In the genomic region with DNA sequence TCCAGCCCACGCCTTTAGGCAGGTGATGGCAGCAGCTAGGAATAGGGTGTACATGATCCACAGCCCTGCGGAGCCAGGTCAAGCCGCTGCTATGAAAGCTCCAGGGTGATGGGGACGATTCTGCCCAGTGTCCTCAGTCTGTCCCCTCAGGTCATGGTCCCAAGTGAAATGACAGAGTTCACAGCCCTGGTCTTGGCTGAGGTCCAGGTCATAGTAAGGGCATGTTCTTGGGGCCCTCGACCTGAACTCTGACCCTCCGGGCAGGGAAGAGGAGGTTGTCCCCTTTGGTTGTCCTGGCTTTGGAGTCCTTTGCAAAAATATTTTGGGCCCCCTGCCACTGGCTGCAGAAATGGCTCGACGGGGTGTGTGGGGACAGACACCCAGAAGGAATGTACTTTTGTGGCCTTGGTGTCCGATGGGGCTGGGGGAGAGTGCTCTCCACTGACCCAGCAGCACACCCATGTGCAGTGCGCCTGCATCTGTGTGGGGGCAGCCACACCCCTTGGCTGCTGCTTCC, we compare ENCODE assay signal across 18 cellular contexts. TPM values are rescaled to one million over a fixed set of nuclear protein-coding genes. Genes with fewer than 3 reads are reported as not detected.
DNase-seq lines count a peak whose midpoint lies in the region; ATAC-seq lines count a peak whose summit lies in the region.
"Had no signal": no experiment of that assay in that cellular context is flagged by ENCODE, and none has a peak within 500 bp of the region (broad histone marks: within the 10 kb centered on the region; RNA-seq: fewer than 3 reads in every experiment).

No MANE protein-coding gene starts in this region.

- H3K4ac ChIP-seq in mesendoderm (ENCODE audit: low read depth, low read length), result no peak overlapping the region

- no peak overlapping the region for H3K23ac ChIP-seq in mesendoderm (ENCODE audit: low read length)

- no peak overlapping the region for H3K4me2 ChIP-seq in mesendoderm (ENCODE audit: low read length)
- H3K4me2 ChIP-seq: KMS-11 had no signal

- peaks cover under 1% of the 10 kb centered on the region for H3K27me3 Mint-ChIP-seq in stimulated activated memory B cell treated with anti-CD40 and anti-IgM and Interleukin-4, amounts not matched to agents 10 μg/mL and 1 μg/mL and 100 μg/mL, for 72 hours
- H3K27me3 Mint-ChIP-seq: CD4-positive, CD25-positive, alpha-beta regulatory T cell had no signal

- H3K4me1 Mint-ChIP-seq in stimulated activated memory B cell treated with anti-CD40 and anti-IgM and Interleukin-4, amounts not matched to agents 10 μg/mL and 1 μg/mL and 100 μg/mL, for 72 hours, result no peaks in the 10 kb centered on the region
- H3K4me1 Mint-ChIP-seq: CD4-positive, CD25-positive, alpha-beta regulatory T cell had no signal

- peaks cover 5% of the 10 kb centered on the region for H3K36me3 Mint-ChIP-seq in stimulated activated memory B cell treated with anti-CD40 and anti-IgM and Interleukin-4, amounts not matched to agents 10 μg/mL and 1 μg/mL and 100 μg/mL, for 72 hours
- H3K36me3 Mint-ChIP-seq: CD4-positive, CD25-positive, alpha-beta regulatory T cell had no signal

- no peaks in the 10 kb centered on the region for H3K9me3 ChIP-seq in HUES48 (ENCODE audit: control insufficient read depth, insufficient read depth, low read length)

- H4K8ac ChIP-seq in mesendoderm (ENCODE audit: low read depth, low read length), result no peak overlapping the region

- no CpG with 5 or more reads among the region's 10 CpGs for WGBS in mesendoderm (ENCODE audit: extremely low coverage, insufficient coverage, low lambda C conversion rate)

- H3K36me3 ChIP-seq in HUES48 (ENCODE audit: control insufficient read depth, insufficient read depth, low read length) (peaks cover 19% of the 10 kb centered on the region), mesendoderm (ENCODE audit: control insufficient read depth, insufficient read depth, low read length) (no peaks in the 10 kb centered on the region)

- no peak overlapping the region for H4K5ac ChIP-seq in mesendoderm (ENCODE audit: low read length)

- peak; percentile 10 for ATAC-seq in stimulated activated memory B cell treated with anti-CD40 and anti-IgM and Interleukin-4, amounts not matched to agents 10 μg/mL and 1 μg/mL and 100 μg/mL, for 72 hours
- ATAC-seq: SK-N-SH treated with all-trans-retinoic acid at 6 μM for 48 hours had no signal

- no peaks in the 10 kb centered on the region for H3K79me1 ChIP-seq in mesendoderm (ENCODE audit: low read length)

- H3K9ac ChIP-seq in HUES48 (ENCODE audit: low read depth, low read length) (no peak overlapping the region), mesendoderm (ENCODE audit: low read length) (no peak overlapping the region)
- H3K9ac ChIP-seq: KMS-11 had no signal

- no peaks in the 10 kb centered on the region for H3K79me2 ChIP-seq in mesendoderm (ENCODE audit: control insufficient read depth, insufficient read depth, low read length)

- no peak overlapping the region for H2BK15ac ChIP-seq in mesendoderm (replicated peaks; ENCODE audit: low read depth)

- H3K27me3 ChIP-seq in HUES48 (ENCODE audit: control insufficient read depth, insufficient read depth, low read length), result no peaks in the 10 kb centered on the region
- no peaks in the 10 kb centered on the region for H3K27me3 ChIP-seq in mesendoderm (ENCODE audit: insufficient read depth, low read length, poor library complexity)

- H3K4me1 ChIP-seq in HUES48 (ENCODE audit: control insufficient read depth, insufficient read depth, low read length) (peaks cover 37% of the 10 kb centered on the region), mesendoderm (ENCODE audit: control insufficient read depth, low read depth, low read length) (peaks cover 5% of the 10 kb centered on the region)

- H3K4me3 ChIP-seq in HUES48 (ENCODE audit: low read depth, low read length) (no peak overlapping the region), mesendoderm (ENCODE audit: low read length) (no peak overlapping the region)

- no peak overlapping the region for H2AK5ac ChIP-seq in mesendoderm (ENCODE audit: low read length)

- no peak overlapping the region for H3K27ac Mint-ChIP-seq in stimulated activated memory B cell treated with anti-CD40 and anti-IgM and Interleukin-4, amounts not matched to agents 10 μg/mL and 1 μg/mL and 100 μg/mL, for 72 hours
- H3K27ac Mint-ChIP-seq: CD4-positive, CD25-positive, alpha-beta regulatory T cell had no signal

- no peak overlapping the region for H3K4me3 Mint-ChIP-seq in stimulated activated memory B cell treated with anti-CD40 and anti-IgM and Interleukin-4, amounts not matched to agents 10 μg/mL and 1 μg/mL and 100 μg/mL, for 72 hours
- H3K4me3 Mint-ChIP-seq: CD4-positive, CD25-positive, alpha-beta regulatory T cell had no signal

- H3K27ac ChIP-seq in HUES48 (ENCODE audit: low read depth, low read length) (peak overlapping the region; percentile 55), caudate nucleus (ENCODE audit: low read depth, low read length) (peak overlapping the region; percentile 16), mesendoderm (ENCODE audit: low read depth, low read length) (no peak overlapping the region)
- H3K27ac ChIP-seq: KMS-11, RWPE1 had no signal

- H3K18ac ChIP-seq in mesendoderm (ENCODE audit: low read length), result no peak overlapping the region

- H3K9me3 Mint-ChIP-seq in stimulated activated memory B cell treated with anti-CD40 and anti-IgM and Interleukin-4, amounts not matched to agents 10 μg/mL and 1 μg/mL and 100 μg/mL, for 72 hours, result no peaks in the 10 kb centered on the region
- H3K9me3 Mint-ChIP-seq: CD4-positive, CD25-positive, alpha-beta regulatory T cell had no signal

- no peak overlapping the region for H2BK5ac ChIP-seq in mesendoderm (ENCODE audit: low read length)

- DNase-seq in caudate nucleus (lab: John Stamatoyannopoulos, UW) (peak in 1 of 61 donors; percentile 13), mesendoderm (no peak), LoVo (ENCODE audit: low spot score) (no peak), SW480 (ENCODE audit: low spot score) (no peak), DMS153 treated with DMSO at 0.1 percent for 48 hours (lab: John Stamatoyannopoulos, UW; ENCODE audit: unreplicated experiment) (no peak)
- DNase-seq: CD4-positive, CD25-positive, alpha-beta regulatory T cell; DND-41; NCI-H1105 treated with DMSO at 0.1 percent for 48 hours; NCI-H2029 treated with DMSO at 0.1 percent for 48 hours; NCI-H226; NCI-H510A treated with DMSO at 0.1 percent for 48 hours; NCI-H748 treated with DMSO at 0.1 percent for 48 hours had no signal

- H3K56ac ChIP-seq in mesendoderm (ENCODE audit: low read length), result peak overlapping the region; percentile 22

- H2BK120ac ChIP-seq in mesendoderm (ENCODE audit: low read depth, low read length), result no peak overlapping the region

RNA-seq across cellular contexts. Expression of gene C22orf31, which starts 7.3 kb away (rescaled TPM):
- not detected for polyA plus RNA-seq in mesendoderm (2013, experiment 1 of 2)
- polyA plus RNA-seq in mesendoderm (2013, experiment 2 of 2), result not detected
- polyA plus RNA-seq: BJ; CD4-positive, CD25-positive, alpha-beta regulatory T cell had no signal

RNA-seq across cellular contexts. Expression of gene KREMEN1, which starts 18.5 kb away (rescaled TPM):
- 1.6 TPM for polyA plus RNA-seq in mesendoderm (2013, experiment 1 of 2)
- 1.5 TPM for polyA plus RNA-seq in mesendoderm (2013, experiment 2 of 2)
- polyA plus RNA-seq: CD4-positive, CD25-positive, alpha-beta regulatory T cell had no signal
